In the genomic region with DNA sequence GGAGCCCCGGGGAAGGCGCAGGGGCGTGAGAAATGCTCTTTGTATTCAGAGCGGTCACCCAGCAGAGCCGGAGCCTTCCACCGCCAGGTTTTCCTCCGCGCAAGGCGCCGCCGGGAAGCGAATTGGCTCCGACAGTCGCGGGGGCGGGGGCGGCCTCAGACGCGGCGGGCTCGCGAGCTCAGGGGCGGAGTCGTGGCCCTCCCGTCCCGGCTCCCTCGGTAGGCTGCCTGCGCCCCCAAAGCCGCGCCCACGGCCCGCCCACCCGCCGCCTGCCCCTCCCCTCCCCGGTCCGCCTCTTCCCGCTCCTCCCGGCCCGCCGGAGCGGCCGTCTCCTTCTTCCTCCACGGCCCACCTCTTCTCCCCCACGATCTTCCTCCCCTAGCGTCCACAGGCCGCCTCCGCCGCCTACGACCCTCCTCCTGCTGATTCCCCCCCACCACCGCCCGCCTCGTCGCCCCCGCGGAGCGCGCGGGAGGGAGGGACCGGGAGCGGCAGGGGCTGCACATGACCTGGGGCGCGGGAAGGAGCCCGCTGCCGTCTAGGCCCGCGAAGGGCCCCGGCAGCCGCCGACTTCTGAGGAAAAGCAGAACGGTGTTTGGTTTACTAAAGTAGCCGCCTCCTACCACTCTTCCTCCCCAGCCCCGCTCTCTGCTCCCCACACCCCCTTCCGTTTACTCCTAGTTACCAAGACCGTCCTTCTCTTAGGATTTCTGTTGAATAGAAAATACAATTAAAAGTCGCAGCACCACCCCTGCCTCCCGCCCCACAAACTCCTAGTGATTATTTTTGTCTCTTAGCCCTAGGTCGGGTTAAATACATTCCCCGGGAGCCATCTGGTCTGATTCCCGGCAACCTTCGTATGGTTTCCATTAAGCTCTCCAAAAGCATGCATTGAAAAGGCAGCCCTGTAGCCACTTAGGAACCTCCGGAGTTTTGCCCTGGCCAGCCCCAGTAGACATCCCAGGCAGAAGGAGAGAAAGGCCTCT, we compare ENCODE assay signal across 8 cellular contexts. TPM values are rescaled to one million over a fixed set of nuclear protein-coding genes. Genes with fewer than 3 reads are reported as not detected.
A peak's percentile ranks its signal among the peaks of the same experiment; 100 is the strongest.
DNase-seq lines count a peak whose midpoint lies in the region; ATAC-seq and TF ChIP-seq lines count a peak whose summit lies in the region.

No MANE protein-coding gene starts in this region.

- 8 to 11% methylated on average over 22 to 80 of the region's 81 CpGs for WGBS in endodermal cell (ENCODE audit: insufficient coverage in 1 of 2, insufficient read length in 1 of 2), 2 experiments

- no peaks in the 10 kb centered on the region for H3K27me3 ChIP-seq in CD8-positive, alpha-beta T cell (ENCODE audit: insufficient read depth, low read length)
- no peaks in the 10 kb centered on the region for H3K27me3 ChIP-seq in endodermal cell (ENCODE audit: control insufficient read depth, insufficient read depth, low read length, poor library complexity, severe bottlenecking)

- no peak for TF ChIP-seq CTCF in CD8-positive, alpha-beta T cell (IDR thresholded peaks at IDR 0.05)
- TF ChIP-seq CTCF in endodermal cell (conservative IDR thresholded peaks at IDR 0.05) = peak; percentile 25

- DNase-seq in CD8-positive, alpha-beta T cell = peak; percentile 58 to 85 (median 82)
- DNase-seq in HT-29 (ENCODE audit: low spot score) (peak; percentile 86), NOMO-1 (lab: John Stamatoyannopoulos, UW; ENCODE audit: unreplicated experiment in 2 of 2) (peak; percentile 89 to 91), endodermal cell (peak; percentile 97), mesenteric fat pad (ENCODE audit: low spot score) (peak; percentile 98)
- peak; percentile 49 for DNase-seq in activated CD8-positive, alpha-beta memory T cell treated with anti-CD3 and anti-CD28 coated beads, Interleukin-2, amount 50 U/mL, for 24 hours (ENCODE audit: extremely low read depth)
- DNase-seq in stimulated activated CD8-positive, alpha-beta memory T cell treated with anti-CD3 and anti-CD28 coated beads, Interleukin-12 subunit alpha, Interleukin-12 subunit beta, amount 100 ng/mL, for 4 hours (ENCODE audit: low read depth) = peak; percentile 77

- no peaks in the 10 kb centered on the region for H3K36me3 Mint-ChIP-seq in CD8-positive, alpha-beta T cell
- H3K36me3 Mint-ChIP-seq in endodermal cell (ENCODE audit: low read depth) = peaks cover 4% of the 10 kb centered on the region

- H3K36me3 ChIP-seq in CD8-positive, alpha-beta T cell (ENCODE audit: insufficient read depth, low read length) = no peaks in the 10 kb centered on the region
- H3K36me3 ChIP-seq in endodermal cell (ENCODE audit: control insufficient read depth, insufficient read depth, low read length) = no peaks in the 10 kb centered on the region

- intact Hi-C loops in CD8-positive, alpha-beta T cell (cut with DNase I, micrococcal nuclease) = loop anchor here (1.0 to 10.0 kb wide), 13 partner anchors 114 to 1882 kb away; partner anchors contain the start of genes ABCE1 (in 2 of the 2), ANAPC10 (in 2 of the 2), MMAA (in 2 of the 2) and OTUD4 (in 2 of the 2)

- peaks cover 3% of the 10 kb centered on the region for H3K4me1 ChIP-seq in CD8-positive, alpha-beta T cell (ENCODE audit: insufficient read depth, low read length)
- peaks cover 28% of the 10 kb centered on the region for H3K4me1 ChIP-seq in endodermal cell (ENCODE audit: control insufficient read depth, insufficient read depth, low read length)

- POLR2A ChIA-PET in CD8-positive, alpha-beta T cell (lab: Charles Lee) = no interaction called here

- H3K4me3 Mint-ChIP-seq in CD8-positive, alpha-beta T cell = peak overlapping the region; percentile 80
- peak overlapping the region; percentile 56 for H3K4me3 Mint-ChIP-seq in endodermal cell

- peak overlapping the region; percentile 30 for H3K9ac ChIP-seq in endodermal cell (ENCODE audit: extremely low read depth, low read length, poor library complexity, severe bottlenecking)

- H3K27me3 Mint-ChIP-seq in CD8-positive, alpha-beta T cell (ENCODE audit: low read depth) = peaks cover 4% of the 10 kb centered on the region
- no peaks in the 10 kb centered on the region for H3K27me3 Mint-ChIP-seq in endodermal cell (ENCODE audit: insufficient read depth)

- no peaks in the 10 kb centered on the region for H3K9me3 ChIP-seq in CD8-positive, alpha-beta T cell (ENCODE audit: low read length)
- H3K9me3 ChIP-seq in endodermal cell (ENCODE audit: control insufficient read depth, low read length) = no peaks in the 10 kb centered on the region

- peaks cover 9% of the 10 kb centered on the region for H3K4me1 Mint-ChIP-seq in CD8-positive, alpha-beta T cell (ENCODE audit: low read depth)
- H3K4me1 Mint-ChIP-seq in endodermal cell = peaks cover 57% of the 10 kb centered on the region

- peak; percentile 98 for ATAC-seq in CD8-positive, alpha-beta T cell
- ATAC-seq in GM19468 (IDR thresholded peaks at IDR 0.05; ENCODE audit: extremely low read depth, unreplicated experiment) = peak; percentile 37

- H3K27ac ChIP-seq in CD8-positive, alpha-beta T cell (ENCODE audit: low read depth, low read length) = no peak overlapping the region
- peak overlapping the region; percentile 97 for H3K27ac ChIP-seq in endodermal cell (ENCODE audit: low read depth, low read length)

- CTCF ChIA-PET in CD8-positive, alpha-beta T cell (lab: Charles Lee) = no interaction called here

- peak overlapping the region; percentile 29 for H3K27ac Mint-ChIP-seq in CD8-positive, alpha-beta T cell
- H3K27ac Mint-ChIP-seq in endodermal cell = peak overlapping the region; percentile 90

- peak overlapping the region; percentile 73 for H3K4me3 ChIP-seq in CD8-positive, alpha-beta T cell (ENCODE audit: low read depth, low read length)
- peak overlapping the region; percentile 62 for H3K4me3 ChIP-seq in endodermal cell (ENCODE audit: low read length)

- H3K9me3 Mint-ChIP-seq in CD8-positive, alpha-beta T cell = no peaks in the 10 kb centered on the region
- H3K9me3 Mint-ChIP-seq in endodermal cell = peaks cover 6% of the 10 kb centered on the region

RNA-seq across cellular contexts. Expression of gene C4orf51, which starts 53.2 kb away (rescaled TPM):
- total RNA-seq in CD8-positive, alpha-beta T cell = not detected
- total RNA-seq in HT-29 (2014; rRNA removed; shearing (Covaris generic)) = not detected in 2 replicates
- total RNA-seq in endodermal cell = 1 to 10 TPM in 1 of 2 donors, not detected in 1; 6.8 TPM
- polyA plus RNA-seq in endodermal cell (2013, experiment 1 of 2) = not detected
- polyA plus RNA-seq in endodermal cell (2013, experiment 2 of 2) = not detected
- not detected for total RNA-seq in mesenteric fat pad
